Comparison of ENCODE assay signal across 2 cellular contexts in genomic region chr9:123091459-123091858, GRCh38.
TF ChIP-seq lines count a peak whose summit lies in the region.

No MANE protein-coding gene starts in this region.

TF ChIP-seq in HCT116, 20 proteins besides CTCF, POLR2A, EP300 and RAD21 (continued from another document):
- TF ChIP-seq CBX3 (IDR thresholded peaks at IDR 0.05; ENCODE audit: low read depth), result no peak
- TF ChIP-seq ATF3 (IDR thresholded peaks at IDR 0.05), result no peak
- no peak for TF ChIP-seq REST (IDR thresholded peaks at IDR 0.05; ENCODE audit: low read depth)
- no peak for TF ChIP-seq FOSL1 (IDR thresholded peaks at IDR 0.05; ENCODE audit: low read depth)
- no peak for TF ChIP-seq TCF7L2 (IDR thresholded peaks at IDR 0.05; ENCODE audit: borderline replicate concordance, extremely low read depth, insufficient read depth, insufficient read length)

TF ChIP-seq in SK-N-SH, 30 proteins besides CTCF, POLR2A, EP300 and RAD21 (continued from another document):
- no peak for TF ChIP-seq RXRA (IDR thresholded peaks at IDR 0.05; ENCODE audit: borderline replicate concordance, low read depth)
- TF ChIP-seq ELF1 (IDR thresholded peaks at IDR 0.05), result no peak
- no peak for TF ChIP-seq IRF3 (IDR thresholded peaks at IDR 0.05; ENCODE audit: low read depth, low read length)
- TF ChIP-seq MXI1 (IDR thresholded peaks at IDR 0.05; ENCODE audit: low read depth, low read length), result no peak
- no peak for TF ChIP-seq RCOR1 (IDR thresholded peaks at IDR 0.05; ENCODE audit: low read length)
